10 cellular contexts compared by ENCODE assay signal in the genomic region with DNA sequence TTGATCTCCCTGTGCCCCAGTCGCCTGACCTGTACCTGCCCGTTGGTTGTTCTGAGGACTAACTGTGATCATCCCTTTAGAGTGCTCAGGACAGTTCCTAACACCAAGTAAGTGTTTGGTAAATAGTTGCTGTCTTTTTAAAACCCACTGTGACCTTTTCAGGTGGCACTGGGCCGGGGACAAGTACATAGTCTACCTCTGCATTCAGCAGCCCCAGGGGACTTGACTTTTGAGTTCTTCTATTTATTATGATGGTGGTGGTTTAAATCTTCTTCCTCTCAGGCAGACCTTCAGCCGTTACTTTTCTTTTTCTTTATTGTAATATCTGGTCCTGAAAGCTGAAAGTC. TPM values are rescaled to one million over a fixed set of nuclear protein-coding genes. Genes with fewer than 3 reads are reported as not detected.
DNase-seq lines count a peak whose midpoint lies in the region; ATAC-seq and TF ChIP-seq lines count a peak whose summit lies in the region.
"Had no signal": no experiment of that assay in that cellular context is flagged by ENCODE, and none has a peak within 500 bp of the region (broad histone marks: within the 10 kb centered on the region; RNA-seq: fewer than 3 reads in every experiment).

No MANE protein-coding gene starts in this region.

- H3K27ac ChIP-seq in vagina (peak overlapping the region; percentile 67), GM23248 (no peak overlapping the region)

- intact Hi-C loops in vagina (cut with DNase I), result no loop called here

- H3K4me3 Mint-ChIP-seq in stimulated activated naive CD8-positive, alpha-beta T cell treated with anti-CD3 and anti-CD28 coated beads, Interleukin-15, Interleukin-2, amounts not matched to agents 100 ng/mL and 50 ng/mL, for 24 hours, result peak overlapping the region; percentile 77
- peak overlapping the region; percentile 71 for H3K4me3 Mint-ChIP-seq in activated naive CD8-positive, alpha-beta T cell treated with anti-CD3 and anti-CD28 coated beads, Interleukin-2, amount 50 U/mL, for 24 hours
- H3K4me3 Mint-ChIP-seq in mesothelial cell of epicardium, result no peak overlapping the region

- H3K36me3 ChIP-seq in vagina (no peaks in the 10 kb centered on the region), GM23248 (ENCODE audit: low read depth) (no peaks in the 10 kb centered on the region)

- in situ Hi-C loops in GM23248 (cut with MboI), result no loop called here

- H3K4me3 ChIP-seq in vagina (no peak overlapping the region), GM23248 (no peak overlapping the region)

- H3K4me2 ChIP-seq in GM23248 (ENCODE audit: unreplicated experiment), result no peak overlapping the region

- H3F3A ChIP-seq in GM23248 (ENCODE audit: insufficient read depth), result 0 out of 2 replicates have a peak, but pooled peaks cover 8% of the 10 kb centered on the region

- ATAC-seq in stimulated activated naive CD8-positive, alpha-beta T cell treated with anti-CD3 and anti-CD28 coated beads, Interleukin-15, Interleukin-2, amounts not matched to agents 100 U/mL and 50 U/mL, for 24 hours, result no peak
- no peak for ATAC-seq in activated naive CD8-positive, alpha-beta T cell treated with anti-CD3 and anti-CD28 coated beads, Interleukin-2, amount 50 U/mL, for 24 hours

- no peak for TF ChIP-seq CTCF in mesothelial cell of epicardium (IDR thresholded peaks at IDR 0.05; ENCODE audit: unreplicated experiment)
- no peak for TF ChIP-seq CTCF in vagina (IDR thresholded peaks at IDR 0.05)

- H3K27me3 ChIP-seq in vagina (no peaks in the 10 kb centered on the region), GM23248 (replicated peaks; ENCODE audit: insufficient read depth) (no peaks in the 10 kb centered on the region)

- H3K9me2 ChIP-seq in GM23248 (ENCODE audit: insufficient read depth), result no peaks in the 10 kb centered on the region

- H3K79me2 ChIP-seq in GM23248 (ENCODE audit: insufficient read depth), result 0 out of 2 replicates have a peak, but pooled peaks cover 4% of the 10 kb centered on the region

- H3K9me3 ChIP-seq in vagina (no peaks in the 10 kb centered on the region), GM23248 (ENCODE audit: low read depth) (no peaks in the 10 kb centered on the region)

- no peak overlapping the region for H2AFZ ChIP-seq in GM23248

- H3K9me3 Mint-ChIP-seq in stimulated activated naive CD8-positive, alpha-beta T cell treated with anti-CD3 and anti-CD28 coated beads, Interleukin-15, Interleukin-2, amounts not matched to agents 100 ng/mL and 50 ng/mL, for 24 hours, result no peaks in the 10 kb centered on the region
- H3K9me3 Mint-ChIP-seq in activated naive CD8-positive, alpha-beta T cell treated with anti-CD3 and anti-CD28 coated beads, Interleukin-2, amount 50 U/mL, for 24 hours, result no peaks in the 10 kb centered on the region
- H3K9me3 Mint-ChIP-seq in mesothelial cell of epicardium, result no peaks in the 10 kb centered on the region

- TF ChIP-seq POLR2A in vagina (IDR thresholded peaks at IDR 0.05), result no peak

- H4K20me1 ChIP-seq in GM23248 (ENCODE audit: insufficient read depth), result no peaks in the 10 kb centered on the region

- H3K9ac ChIP-seq in GM23248, result no peak overlapping the region

- H3K4me1 Mint-ChIP-seq in stimulated activated naive CD8-positive, alpha-beta T cell treated with anti-CD3 and anti-CD28 coated beads, Interleukin-15, Interleukin-2, amounts not matched to agents 100 ng/mL and 50 ng/mL, for 24 hours (ENCODE audit: low read depth), result peaks cover 98% of the 10 kb centered on the region
- peaks cover 93% of the 10 kb centered on the region for H3K4me1 Mint-ChIP-seq in activated naive CD8-positive, alpha-beta T cell treated with anti-CD3 and anti-CD28 coated beads, Interleukin-2, amount 50 U/mL, for 24 hours
- H3K4me1 Mint-ChIP-seq in mesothelial cell of epicardium, result peaks cover 29% of the 10 kb centered on the region

- peak overlapping the region; percentile 99 for H3K27ac Mint-ChIP-seq in stimulated activated naive CD8-positive, alpha-beta T cell treated with anti-CD3 and anti-CD28 coated beads, Interleukin-15, Interleukin-2, amounts not matched to agents 100 ng/mL and 50 ng/mL, for 24 hours
- H3K27ac Mint-ChIP-seq in activated naive CD8-positive, alpha-beta T cell treated with anti-CD3 and anti-CD28 coated beads, Interleukin-2, amount 50 U/mL, for 24 hours, result peak overlapping the region; percentile 94
- H3K27ac Mint-ChIP-seq in mesothelial cell of epicardium, result peak overlapping the region; percentile 1

- peaks cover 71% of the 10 kb centered on the region for H3K36me3 Mint-ChIP-seq in stimulated activated naive CD8-positive, alpha-beta T cell treated with anti-CD3 and anti-CD28 coated beads, Interleukin-15, Interleukin-2, amounts not matched to agents 100 ng/mL and 50 ng/mL, for 24 hours (ENCODE audit: low read depth)
- H3K36me3 Mint-ChIP-seq in activated naive CD8-positive, alpha-beta T cell treated with anti-CD3 and anti-CD28 coated beads, Interleukin-2, amount 50 U/mL, for 24 hours (ENCODE audit: low read depth), result peaks cover 54% of the 10 kb centered on the region
- H3K36me3 Mint-ChIP-seq in mesothelial cell of epicardium, result peaks cover 7% of the 10 kb centered on the region

- WGBS in GM23248 (ENCODE audit: low coverage in 1 of 2, low lambda C conversion rate in 2 of 2, missing lambda C conversion rate in 2 of 2), 2 experiments, result 89 to 96% methylated on average over 4 of the region's 4 CpGs

- DNase-seq in stimulated activated naive CD8-positive, alpha-beta T cell treated with anti-CD3 and anti-CD28 coated beads, Interleukin-15, Interleukin-2, amounts not matched to agents 100 U/mL and 50 U/mL, for 24 hours, result no peak
- DNase-seq in activated naive CD8-positive, alpha-beta T cell treated with anti-CD3 and anti-CD28 coated beads, Interleukin-2, amount 50 U/mL, for 24 hours, result no peak
- no peak for DNase-seq in mesothelial cell of epicardium (ENCODE audit: low spot score in 2 of 2, unreplicated experiment in 2 of 2)
- no peak for DNase-seq in vagina (ENCODE audit: extremely low spot score in 2 of 2)
- no peak for DNase-seq in stimulated activated naive CD4-positive, alpha-beta T cell (lab: John Stamatoyannopoulos, UW)
- DNase-seq in NCI-H1930 (lab: John Stamatoyannopoulos, UW), result no peak
- no peak for DNase-seq in GM23248
- DNase-seq: NCI-H524, SHP77 treated with DMSO at 0.1 percent for 48 hours had no signal

- no peaks in the 10 kb centered on the region for H3K27me3 Mint-ChIP-seq in stimulated activated naive CD8-positive, alpha-beta T cell treated with anti-CD3 and anti-CD28 coated beads, Interleukin-15, Interleukin-2, amounts not matched to agents 100 ng/mL and 50 ng/mL, for 24 hours
- no peaks in the 10 kb centered on the region for H3K27me3 Mint-ChIP-seq in activated naive CD8-positive, alpha-beta T cell treated with anti-CD3 and anti-CD28 coated beads, Interleukin-2, amount 50 U/mL, for 24 hours
- no peaks in the 10 kb centered on the region for H3K27me3 Mint-ChIP-seq in mesothelial cell of epicardium (ENCODE audit: low read depth)

- H3K4me1 ChIP-seq in vagina (peaks cover 68% of the 10 kb centered on the region), GM23248 (ENCODE audit: insufficient read depth) (peaks cover 27% of the 10 kb centered on the region)

RNA-seq across cellular contexts. Expression of gene EVL, which starts 38.8 kb away (rescaled TPM):
- total RNA-seq in mesothelial cell of epicardium, result 244 to 250 TPM (median 244 TPM) in 3 replicates
- total RNA-seq in vagina, result 112 TPM
- total RNA-seq in GM23248 (2014; rRNA removed; shearing (Covaris generic)), result 15.8 and 29.9 TPM in 2 replicates
- 6.2 and 6.6 TPM in 2 replicates for polyA plus RNA-seq in GM23248 (2016; fragmentation: Nextera tagmentation; extraction: Ambion mirVana)

RNA-seq across cellular contexts. Expression of gene DEGS2, which starts 55.5 kb away (rescaled TPM):
- 1.5 to 2.1 TPM (median 1.6 TPM) in 3 replicates for total RNA-seq in mesothelial cell of epicardium
- 19.9 TPM for total RNA-seq in vagina
- 1.4 TPM in 1 of 2 replicates, not detected in the other for total RNA-seq in GM23248 (2014; rRNA removed; shearing (Covaris generic))
- not detected in 2 replicates for polyA plus RNA-seq in GM23248 (2016; fragmentation: Nextera tagmentation; extraction: Ambion mirVana)

Comparison
In these comparisons a context has a peak if more than half of its experiments do, and no peak if none do; other contexts are left out.
1. H3K27ac Mint-ChIP-seq: peak in every context shown above with its lines; median percentile 99 in stimulated activated naive CD8-positive, alpha-beta T cell treated with anti-CD3 and anti-CD28 coated beads, Interleukin-15, Interleukin-2, amounts not matched to agents 100 ng/mL and 50 ng/mL, for 24 hours; 94 in activated naive CD8-positive, alpha-beta T cell treated with anti-CD3 and anti-CD28 coated beads, Interleukin-2, amount 50 U/mL, for 24 hours; 1 in mesothelial cell of epicardium.